24 cellular contexts compared by ENCODE assay signal in genomic region chr2:174797792-174798276, GRCh38. TPM values are rescaled to one million over a fixed set of nuclear protein-coding genes. Genes with fewer than 3 reads are reported as not detected.
DNase-seq lines count a peak whose midpoint lies in the region; ATAC-seq and TF ChIP-seq lines count a peak whose summit lies in the region.
"Had no signal": no experiment of that assay in that cellular context is flagged by ENCODE, and none has a peak within 500 bp of the region (broad histone marks: within the 10 kb centered on the region; RNA-seq: fewer than 3 reads in every experiment).

No MANE protein-coding gene starts in this region.

- ATAC-seq in CD8-positive, alpha-beta T cell = no peak
- ATAC-seq: pancreas, sciatic nerve had no signal

- H3K4me3 ChIP-seq in CD8-positive, alpha-beta T cell (ENCODE audit: low read depth, low read length) = no peak overlapping the region
- no peak overlapping the region for H3K4me3 ChIP-seq in coronary artery
- H3K4me3 ChIP-seq: esophagus squamous epithelium, hepatocyte, pancreas, tibial nerve had no signal

- TF ChIP-seq CTCF in chondrocyte (IDR thresholded peaks at IDR 0.05) (no peak), coronary artery (IDR thresholded peaks at IDR 0.05) (no peak)
- TF ChIP-seq CTCF in CD8-positive, alpha-beta T cell (IDR thresholded peaks at IDR 0.05) = no peak

- peak overlapping the region; percentile 72 for H3K27ac Mint-ChIP-seq in chondrocyte (ENCODE audit: unreplicated experiment)
- no peak overlapping the region for H3K27ac Mint-ChIP-seq in CD8-positive, alpha-beta T cell

- CTCF ChIA-PET in CD8-positive, alpha-beta T cell (lab: Charles Lee) = no interaction called here

- intact Hi-C loops in CD8-positive, alpha-beta T cell (cut with DNase I, micrococcal nuclease) = no loop called here

- POLR2A ChIA-PET in CD8-positive, alpha-beta T cell (lab: Charles Lee) = no interaction called here

- peaks cover 3% of the 10 kb centered on the region for H3K4me1 ChIP-seq in CD8-positive, alpha-beta T cell (ENCODE audit: insufficient read depth, low read length)
- H3K4me1 ChIP-seq: esophagus squamous epithelium, pancreas had no signal

- no peaks in the 10 kb centered on the region for H3K9me3 Mint-ChIP-seq in chondrocyte (ENCODE audit: low read depth)
- no peaks in the 10 kb centered on the region for H3K9me3 Mint-ChIP-seq in CD8-positive, alpha-beta T cell
- H3K9me3 Mint-ChIP-seq: naive B cell had no signal

- H3K27ac ChIP-seq in CD8-positive, alpha-beta T cell (ENCODE audit: low read depth, low read length) = no peak overlapping the region
- H3K27ac ChIP-seq in coronary artery = no peak overlapping the region
- H3K27ac ChIP-seq: 22Rv1, esophagus squamous epithelium, hepatocyte, KMS-11, pancreas, tibial nerve had no signal

- H3K27me3 ChIP-seq in CD8-positive, alpha-beta T cell (ENCODE audit: insufficient read depth, low read length) = no peaks in the 10 kb centered on the region
- H3K27me3 ChIP-seq: esophagus squamous epithelium, hepatocyte, pancreas, tibial nerve had no signal

- peaks cover 5% of the 10 kb centered on the region for H3K36me3 Mint-ChIP-seq in chondrocyte (ENCODE audit: low read depth)
- no peaks in the 10 kb centered on the region for H3K36me3 Mint-ChIP-seq in CD8-positive, alpha-beta T cell
- H3K36me3 Mint-ChIP-seq: CD14-positive monocyte, naive B cell had no signal

- no peaks in the 10 kb centered on the region for H3K27me3 Mint-ChIP-seq in chondrocyte (ENCODE audit: low read depth)
- no peaks in the 10 kb centered on the region for H3K27me3 Mint-ChIP-seq in CD8-positive, alpha-beta T cell (ENCODE audit: low read depth)

- peak; percentile 15 for DNase-seq in DMS 273 (lab: John Stamatoyannopoulos, UW; ENCODE audit: unreplicated experiment)
- DNase-seq in DMS 273 treated with DMSO at 0.1 percent for 48 hours (lab: John Stamatoyannopoulos, UW) = no peak
- no peak for DNase-seq in chondrocyte (ENCODE audit: low spot score)
- peak; percentile 33 for DNase-seq in glomerular visceral epithelial cell (ENCODE audit: extremely low spot score)
- no peak for DNase-seq in NCI-H524 treated with DMSO at 0.1 percent for 48 hours (lab: John Stamatoyannopoulos, UW)
- no peak for DNase-seq in NCI-H2107 (lab: John Stamatoyannopoulos, UW)
- DNase-seq in CD8-positive, alpha-beta T cell = no peak
- no peak for DNase-seq in coronary artery (ENCODE audit: low spot score)
- DNase-seq: activated gamma-delta T cell treated with Interleukin-2 at 50 U/mL for 16 hours; caudate nucleus; DMS153; effector CD8-positive, alpha-beta T cell; esophagus squamous epithelium; naive B cell; NCI-H2029; NK-92 treated with Interleukin-12 subunit alpha and Interleukin-12 subunit beta, amount 100 ng/mL, for 24 hours; pancreas; stimulated activated naive CD4-positive, alpha-beta T cell had no signal

- H3K4me1 Mint-ChIP-seq in chondrocyte (ENCODE audit: low read depth) = peaks cover 40% of the 10 kb centered on the region
- no peaks in the 10 kb centered on the region for H3K4me1 Mint-ChIP-seq in CD8-positive, alpha-beta T cell (ENCODE audit: low read depth)
- H3K4me1 Mint-ChIP-seq: naive B cell had no signal

- H3K9me3 ChIP-seq in CD8-positive, alpha-beta T cell (ENCODE audit: low read length) = no peaks in the 10 kb centered on the region
- H3K9me3 ChIP-seq: esophagus squamous epithelium, pancreas, tibial nerve had no signal

- no peaks in the 10 kb centered on the region for H3K36me3 ChIP-seq in CD8-positive, alpha-beta T cell (ENCODE audit: insufficient read depth, low read length)
- H3K36me3 ChIP-seq: pancreas had no signal

- H3K4me3 Mint-ChIP-seq in chondrocyte (ENCODE audit: unreplicated experiment) = no peak overlapping the region
- H3K4me3 Mint-ChIP-seq in CD8-positive, alpha-beta T cell = no peak overlapping the region
- H3K4me3 Mint-ChIP-seq: CD14-positive monocyte, naive B cell had no signal

RNA-seq across cellular contexts. Expression of gene CHRNA1, which starts 33.6 kb away (rescaled TPM):
- 0.30 to 1.3 TPM (median 0.38 TPM) in 3 replicates for total RNA-seq in chondrocyte
- total RNA-seq in CD8-positive, alpha-beta T cell = under 1 TPM; 0.27 to 0.44 TPM
- total RNA-seq: esophagus squamous epithelium, tibial nerve had no signal

Comparison
In these comparisons a context has a peak if more than half of its experiments do, and no peak if none do; other contexts are left out.
1. DNase-seq: peak in DMS 273 (single experiment) and glomerular visceral epithelial cell (single experiment); none in DMS 273 treated with DMSO at 0.1 percent for 48 hours (single experiment), chondrocyte (single experiment), NCI-H524 treated with DMSO at 0.1 percent for 48 hours (single experiment), NCI-H2107 (single experiment), CD8-positive, alpha-beta T cell (0 of 7) and coronary artery (single experiment).